Comparison of ENCODE assay signal across 8 cellular contexts in genomic region chr1:227947425-227947677, GRCh38. TPM values are rescaled to one million over a fixed set of nuclear protein-coding genes. Genes with fewer than 3 reads are reported as not detected.
DNase-seq lines count a peak whose midpoint lies in the region; ATAC-seq and TF ChIP-seq lines count a peak whose summit lies in the region.

No MANE protein-coding gene starts in this region.

- peaks cover 0 to 66% (median 52%) of the 10 kb centered on the region in 3 donors for H3K4me1 ChIP-seq in gastroesophageal sphincter

- no peaks in the 10 kb centered on the region for H3K36me3 Mint-ChIP-seq in CD14-positive monocyte

- peaks cover 9% of the 10 kb centered on the region for H3K4me1 Mint-ChIP-seq in CD14-positive monocyte

- peaks cover 0 to 8% (median 0%) of the 10 kb centered on the region in 7 donors for H3K9me3 Mint-ChIP-seq in CD14-positive monocyte

- peaks cover 36 to 51% (median 51%) of the 10 kb centered on the region in 3 donors for H3K27me3 Mint-ChIP-seq in CD14-positive monocyte (ENCODE audit: low read depth in 3 of 3)

- intact Hi-C loops in sciatic nerve (cut with DNase I) (loop anchor here (5.0 kb wide), 1 partner anchor 180 kb away; no protein-coding TSS in a partner anchor), CD14-positive monocyte (cut with micrococcal nuclease) (loop anchor here (5.0 kb wide), 1 partner anchor 185 kb away; no protein-coding TSS in a partner anchor)

- peak overlapping the region in 1 of 2 donors; percentile 81 for H3K4me3 Mint-ChIP-seq in CD14-positive monocyte

- H3K27ac Mint-ChIP-seq in CD14-positive monocyte = no peak overlapping the region

- no CpG with 5 or more reads among the region's 34 CpGs for WGBS in gastroesophageal sphincter (ENCODE audit: low coverage in 1 of 2), 2 donors

- peaks cover 18% of the 10 kb centered on the region for H3K27me3 ChIP-seq in gastroesophageal sphincter

- TF ChIP-seq POLR2A in gastroesophageal sphincter (IDR thresholded peaks at IDR 0.05) = no peak

- in situ Hi-C loops in GM13976 (cut with MboI; ENCODE audit: low sequenced_read_pairs, unreplicated experiment) = no loop called here

- no peaks in the 10 kb centered on the region for H3K36me3 ChIP-seq in gastroesophageal sphincter

- TF ChIP-seq CTCF in GM13976 (IDR thresholded peaks at IDR 0.05; ENCODE audit: borderline replicate concordance, control extremely low read depth, extremely low read depth, insufficient read depth, missing control alignments) (no peak), WI38 (IDR thresholded peaks at IDR 0.05; ENCODE audit: low read depth, low read length) (no peak), gastroesophageal sphincter (IDR thresholded peaks at IDR 0.05) (no peak), CD14-positive monocyte (IDR thresholded peaks at IDR 0.05) (no peak)

- peak; percentile 54 for DNase-seq in GM13976 (ENCODE audit: low spot score)
- peak; percentile 65 for DNase-seq in sciatic nerve (ENCODE audit: low spot score)
- no peak for DNase-seq in epidermal melanocyte (ENCODE audit: insufficient read length, low spot score)
- no peak for DNase-seq in iPS-NIHi11 (ENCODE audit: low spot score)
- no peak for DNase-seq in CD14-positive monocyte (ENCODE audit: low spot score)
- DNase-seq in NAMALWA (ENCODE audit: low spot score) = no peak

- TF ChIP-seq EP300 in gastroesophageal sphincter (IDR thresholded peaks at IDR 0.05) = no peak

- H3K9me3 ChIP-seq in gastroesophageal sphincter = no peaks in the 10 kb centered on the region

- H3K4me3 ChIP-seq in WI38 (ENCODE audit: low read depth, low read length) (peak overlapping the region; percentile 64), gastroesophageal sphincter (peak overlapping the region; percentile 28 to 77)

- ATAC-seq in gastroesophageal sphincter (no peak), sciatic nerve (no peak)

- H3K27ac ChIP-seq in gastroesophageal sphincter = peak overlapping the region; percentile 26 to 94 (median 87)

RNA-seq across cellular contexts. Expression of gene WNT9A, which starts 0.4 kb away (rescaled TPM):
- total RNA-seq in gastroesophageal sphincter (10 to 100 TPM in 1 of 4 donors, 1 to 10 TPM in 3; 5.4 to 14.0 (median 6.6) TPM), sciatic nerve (11.4 TPM)
- polyA plus RNA-seq in CD14-positive monocyte = not detected

RNA-seq across cellular contexts. Expression of gene WNT3A, which starts 59.4 kb away (rescaled TPM):
- total RNA-seq in gastroesophageal sphincter (not detected), sciatic nerve (not detected)
- not detected for polyA plus RNA-seq in CD14-positive monocyte

Comparison
In these comparisons a context has a peak if more than half of its experiments do, and no peak if none do; other contexts are left out.
1. DNase-seq: peak in GM13976 (single experiment) and sciatic nerve (single experiment); none in epidermal melanocyte (single experiment), iPS-NIHi11 (single experiment), CD14-positive monocyte (single experiment) and NAMALWA (single experiment).